ENCODE assay signal across 8 cellular contexts in the genomic region with DNA sequence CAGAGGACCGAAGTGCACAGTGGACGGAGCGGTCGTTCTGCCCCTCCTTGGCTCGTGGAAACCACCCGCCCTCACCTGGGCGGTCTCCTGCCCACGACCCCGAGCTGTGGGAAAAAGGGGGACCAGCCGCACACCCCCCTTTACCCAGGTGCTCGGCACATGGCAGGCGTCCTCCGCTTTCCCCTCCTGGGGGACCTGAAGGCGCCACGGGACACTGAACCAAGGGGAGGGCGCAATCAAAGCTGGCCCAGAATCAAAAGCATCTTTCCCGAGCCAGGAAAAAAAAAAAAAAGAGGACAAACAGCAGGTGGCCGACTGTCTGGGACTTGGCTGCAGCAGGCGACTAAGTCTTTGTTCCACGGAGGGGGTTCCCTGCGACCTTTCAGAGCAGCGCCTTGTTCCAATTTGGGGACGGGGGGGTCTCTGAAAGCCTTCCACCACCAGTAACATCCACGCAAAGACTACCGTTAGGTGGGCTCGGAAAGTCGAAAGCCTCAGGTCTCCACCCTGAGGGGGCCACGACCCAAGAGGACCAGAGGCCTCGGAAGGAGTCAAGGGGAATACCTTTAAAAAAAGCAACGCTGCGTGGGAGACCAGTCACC. TPM values are rescaled to one million over a fixed set of nuclear protein-coding genes. Genes with fewer than 3 reads are reported as not detected.
DNase-seq lines count a peak whose midpoint lies in the region; ATAC-seq and TF ChIP-seq lines count a peak whose summit lies in the region.

No MANE protein-coding gene starts in this region.

- POLR2A ChIA-PET in CD4-positive, alpha-beta memory T cell (lab: Charles Lee; ENCODE audit: partially characterized antibody) = interaction anchor here (4.8 to 4.9 kb wide), 2 partner anchors 14 to 60 kb away, joined by 51 to 86 read pairs; a partner anchor contains a TSS
- POLR2A ChIA-PET in IMR-90 (lab: Charles Lee; ENCODE audit: unreplicated experiment) = no interaction called here

- H3K9ac ChIP-seq in IMR-90 (ENCODE audit: low read depth, low read length) = peak overlapping the region; percentile 95
- H3K9ac ChIP-seq in skeletal muscle tissue (ENCODE audit: low read depth in 1 of 3, low read length in 3 of 3) = peak overlapping the region; percentile 90 to 95 (median 94)

- H4K91ac ChIP-seq in IMR-90 (ENCODE audit: insufficient read depth, low read depth, low read length) = peak overlapping the region; percentile 91

- peak overlapping the region; percentile 93 for H3K4me2 ChIP-seq in IMR-90 (ENCODE audit: low read depth, low read length)

- H3K36me3 ChIP-seq in CD4-positive, alpha-beta memory T cell (ENCODE audit: insufficient read depth, low read length) = no peaks in the 10 kb centered on the region
- H3K36me3 ChIP-seq in IMR-90 (ENCODE audit: control insufficient read depth, insufficient read depth, low read length) (peaks cover 6% of the 10 kb centered on the region), right atrium auricular region (peaks cover 4% of the 10 kb centered on the region), skeletal muscle tissue (ENCODE audit: control insufficient read depth in 3 of 3, insufficient read depth in 3 of 3, low read length in 3 of 3) (peaks cover 6 to 7% (median 7%) of the 10 kb centered on the region in 3 donors)

- no peak for TF ChIP-seq RAD21 in IMR-90 (IDR thresholded peaks at IDR 0.05; ENCODE audit: low read length)

- H3K9me1 ChIP-seq in IMR-90 (ENCODE audit: insufficient read depth, low read length) = peaks cover 10% of the 10 kb centered on the region; the same call in 1 of the 2 replicates

- H3K27ac Mint-ChIP-seq in CD4-positive, alpha-beta memory T cell = peak overlapping the region; percentile 88 to 96 (median 92)
- H3K27ac Mint-ChIP-seq in activated CD8-positive, alpha-beta memory T cell treated with anti-CD3 and anti-CD28 coated beads, Interleukin-2, amount 10 ng/mL, durations not matched to agents 7 days and 5 days = peak overlapping the region; percentile 89

- peaks cover 35% of the 10 kb centered on the region for H4K20me1 ChIP-seq in IMR-90 (ENCODE audit: insufficient read depth, low read length)

- no peak overlapping the region; the same call in 1 of the 2 replicates for H3K18ac ChIP-seq in IMR-90 (ENCODE audit: low read depth, low read length)

- H2AFZ ChIP-seq in IMR-90 (replicated peaks; ENCODE audit: low read length, poor library complexity) = peak overlapping the region; percentile 91

- no peaks in the 10 kb centered on the region for H3K9me3 ChIP-seq in CD4-positive, alpha-beta memory T cell (ENCODE audit: control insufficient read depth in 1 of 2, low read length in 2 of 2)
- H3K9me3 ChIP-seq in IMR-90 (ENCODE audit: control insufficient read depth, insufficient read depth, low read length) = no peaks in the 10 kb centered on the region
- H3K9me3 ChIP-seq in right atrium auricular region = no peaks in the 10 kb centered on the region
- H3K9me3 ChIP-seq in skeletal muscle tissue (ENCODE audit: control insufficient read depth in 3 of 3, low read length in 3 of 3) = no peaks in the 10 kb centered on the region

- H2AK9ac ChIP-seq in IMR-90 (replicated peaks; ENCODE audit: low read depth, low read length, poor library complexity) = peak overlapping the region; percentile 100

- peak overlapping the region; percentile 58 for H4K5ac ChIP-seq in IMR-90 (ENCODE audit: low read depth, low read length)

- peak overlapping the region; percentile 97 for H3K4ac ChIP-seq in IMR-90 (ENCODE audit: low read depth, low read length)

- in situ Hi-C loops in IMR-90 (cut with MboI; ENCODE audit: low sequenced_read_pairs) = no loop called here

- peak overlapping the region; percentile 78 for H2BK5ac ChIP-seq in IMR-90 (ENCODE audit: low read depth, low read length, poor library complexity, severe bottlenecking)

- no TSS peak for BruUV-seq in IMR-90 (replicated peaks; lab: Mats Ljungman, UMichigan)

- peak overlapping the region; percentile 96 for H2AK5ac ChIP-seq in IMR-90 (ENCODE audit: low read depth, low read length)

- H3K9me3 Mint-ChIP-seq in CD4-positive, alpha-beta memory T cell = no peaks in the 10 kb centered on the region
- no peaks in the 10 kb centered on the region for H3K9me3 Mint-ChIP-seq in activated CD8-positive, alpha-beta memory T cell treated with anti-CD3 and anti-CD28 coated beads, Interleukin-2, amount 10 ng/mL, durations not matched to agents 7 days and 5 days (ENCODE audit: low read depth)

- intact Hi-C loops in CD4-positive, alpha-beta memory T cell (cut with micrococcal nuclease) = loop anchor here (1.0 to 5.0 kb wide), 5 partner anchors 14 to 221 kb away; a partner anchor contains a TSS
- intact Hi-C loops in IMR-90 (cut with micrococcal nuclease) = no loop called here

- H3K36me3 Mint-ChIP-seq in CD4-positive, alpha-beta memory T cell = peaks cover 0 to 8% of the 10 kb centered on the region in 2 donors
- peaks cover 4% of the 10 kb centered on the region for H3K36me3 Mint-ChIP-seq in activated CD8-positive, alpha-beta memory T cell treated with anti-CD3 and anti-CD28 coated beads, Interleukin-2, amount 10 ng/mL, durations not matched to agents 7 days and 5 days

- dilution Hi-C loops in IMR-90 (cut with HindIII; ENCODE audit: low sequenced_read_pairs, unreplicated experiment) = no loop called here

- peak overlapping the region; percentile 88 for H3K27ac ChIP-seq in CD4-positive, alpha-beta memory T cell (ENCODE audit: low read depth, low read length)
- H3K27ac ChIP-seq in IMR-90 (ENCODE audit: insufficient read depth, low read length) = peak overlapping the region; percentile 81
- H3K27ac ChIP-seq in right atrium auricular region = peak overlapping the region; percentile 86 to 96
- peak overlapping the region; percentile 84 for H3K27ac ChIP-seq in skeletal muscle tissue (ENCODE audit: low read depth, low read length)

- H3K4me3 Mint-ChIP-seq in CD4-positive, alpha-beta memory T cell = peak overlapping the region; percentile 82 to 93 (median 88)
- peak overlapping the region; percentile 88 for H3K4me3 Mint-ChIP-seq in activated CD8-positive, alpha-beta memory T cell treated with anti-CD3 and anti-CD28 coated beads, Interleukin-2, amount 10 ng/mL, durations not matched to agents 7 days and 5 days

- no peak overlapping the region for H2BK120ac ChIP-seq in IMR-90 (ENCODE audit: low read depth, low read length)

- H3K4me1 ChIP-seq in CD4-positive, alpha-beta memory T cell (ENCODE audit: insufficient read depth, low read length) = peaks cover 24% of the 10 kb centered on the region
- H3K4me1 ChIP-seq in IMR-90 (ENCODE audit: control insufficient read depth, insufficient read depth, low read length) (peaks cover 11% of the 10 kb centered on the region), right atrium auricular region (peaks cover 0 to 34% of the 10 kb centered on the region in 2 donors), skeletal muscle tissue (ENCODE audit: control insufficient read depth in 3 of 3, insufficient read depth in 3 of 3, low read length in 3 of 3) (peaks cover 14 to 38% (median 32%) of the 10 kb centered on the region in 3 donors)

- H3K56ac ChIP-seq in IMR-90 (ENCODE audit: extremely low read depth, insufficient read depth, low read length) = peak overlapping the region; percentile 96

- no peaks in the 10 kb centered on the region for H3K27me3 ChIP-seq in CD4-positive, alpha-beta memory T cell (ENCODE audit: insufficient read depth, low read length)
- H3K27me3 ChIP-seq in IMR-90 (ENCODE audit: control insufficient read depth, insufficient read depth, low read length) (no peaks in the 10 kb centered on the region), right atrium auricular region (no peaks in the 10 kb centered on the region), skeletal muscle tissue (ENCODE audit: control insufficient read depth in 3 of 3, insufficient read depth in 3 of 3, low read length in 3 of 3) (no peaks in the 10 kb centered on the region)

- no peak overlapping the region for H2BK20ac ChIP-seq in IMR-90 (ENCODE audit: low read depth, low read length)

- peak overlapping the region; percentile 30 to 86 for H3K4me3 ChIP-seq in CD4-positive, alpha-beta memory T cell (ENCODE audit: low read length in 2 of 2)
- H3K4me3 ChIP-seq in IMR-90 (ENCODE audit: insufficient read depth, low read depth, low read length) (peak overlapping the region; percentile 61), right atrium auricular region (peak overlapping the region; percentile 79 to 87), skeletal muscle tissue (ENCODE audit: low read length in 3 of 3) (peak overlapping the region; percentile 81 to 86 (median 85))

- no peak overlapping the region for H2BK15ac ChIP-seq in IMR-90 (ENCODE audit: low read depth, low read length)

- peak overlapping the region; percentile 86 for H3K23ac ChIP-seq in IMR-90 (ENCODE audit: low read depth, low read length)

- no peak for TF ChIP-seq CTCF in IMR-90 (conservative IDR thresholded peaks at IDR 0.05; ENCODE audit: low read depth, low read length)
- no peak for TF ChIP-seq CTCF in right atrium auricular region (IDR thresholded peaks at IDR 0.05)

- peak overlapping the region; percentile 97 to 100 for H4K8ac ChIP-seq in IMR-90 (ENCODE audit: low read depth in 2 of 2, low read length in 2 of 2)

- no peaks in the 10 kb centered on the region for H3K27me3 Mint-ChIP-seq in CD4-positive, alpha-beta memory T cell
- H3K27me3 Mint-ChIP-seq in activated CD8-positive, alpha-beta memory T cell treated with anti-CD3 and anti-CD28 coated beads, Interleukin-2, amount 10 ng/mL, durations not matched to agents 7 days and 5 days = no peaks in the 10 kb centered on the region

- CTCF ChIA-PET in CD4-positive, alpha-beta memory T cell (lab: Charles Lee; ENCODE audit: partially characterized antibody) = interaction anchor here (1.1 to 2.3 kb wide), 4 partner anchors 14 to 81 kb away, joined by 4 to 6 read pairs (median 5); a partner anchor contains a TSS
- CTCF ChIA-PET in IMR-90 (lab: Yijun Ruan, JAX) = interaction anchor here (0.7 kb wide), 1 partner anchor 33 kb away, joined by 3 read pairs; no protein-coding TSS in a partner anchor
- CTCF ChIA-PET in activated CD8-positive, alpha-beta memory T cell treated with anti-CD3 and anti-CD28 coated beads, Interleukin-2, amount 10 ng/mL, durations not matched to agents 7 days and 5 days (lab: Charles Lee) = interaction anchor here (0.6 to 2.9 kb wide), 11 partner anchors 10 to 245 kb away, joined by 3 to 11 read pairs (median 5); a partner anchor contains a TSS

- no peak for ATAC-seq in IMR-90 (ENCODE audit: low read depth)
- no peak for ATAC-seq in activated CD8-positive, alpha-beta memory T cell treated with anti-CD3 and anti-CD28 coated beads, Interleukin-2, amount 10 ng/mL, durations not matched to agents 7 days and 5 days

- peaks cover 8 to 61% of the 10 kb centered on the region in 2 experiments for H3K79me1 ChIP-seq in IMR-90 (ENCODE audit: low read depth in 1 of 2, low read length in 2 of 2)

- DNase-seq in CD4-positive, alpha-beta memory T cell = no peak
- no peak for DNase-seq in IMR-90
- DNase-seq in activated CD8-positive, alpha-beta memory T cell treated with anti-CD3 and anti-CD28 coated beads, Interleukin-2, amount 10 ng/mL, durations not matched to agents 7 days and 5 days = peak; percentile 47
- no peak for DNase-seq in right atrium auricular region (ENCODE audit: low spot score)
- no peak for DNase-seq in NCI-H526 (lab: John Stamatoyannopoulos, UW)
- DNase-seq in 8988T = no peak
- no peak for DNase-seq in mucosa of gallbladder (ENCODE audit: low spot score)

- 0% methylated on average over 1 of the region's 31 CpGs; no CpG with 5 or more reads in 1 of the 2 experiments for WGBS in IMR-90 (ENCODE audit: extremely low coverage in 2 of 2, insufficient read length in 1 of 2), 2 experiments

- peak overlapping the region; percentile 98 for H3K14ac ChIP-seq in IMR-90 (replicated peaks; ENCODE audit: low read depth, low read length)

- H3K4me1 Mint-ChIP-seq in CD4-positive, alpha-beta memory T cell = peaks cover 10 to 26% (median 15%) of the 10 kb centered on the region in 4 donors
- peaks cover 21% of the 10 kb centered on the region for H3K4me1 Mint-ChIP-seq in activated CD8-positive, alpha-beta memory T cell treated with anti-CD3 and anti-CD28 coated beads, Interleukin-2, amount 10 ng/mL, durations not matched to agents 7 days and 5 days

- no peak for TF ChIP-seq POLR2A in IMR-90 (IDR thresholded peaks at IDR 0.05; ENCODE audit: low read depth, low read length)

RNA-seq across cellular contexts. Expression of a gene that starts 1.1 kb away (rescaled TPM):
- 10 to 100 TPM; 56.9 to 62.8 TPM for total RNA-seq in CD4-positive, alpha-beta memory T cell
- 10 to 100 TPM in 1 of 2 donors, 1 to 10 TPM in 1; 3.9 to 12.2 TPM for polyA plus RNA-seq in CD4-positive, alpha-beta memory T cell
- total RNA-seq in IMR-90 (2012; rRNA removed) (42.5 and 47.5 TPM in 2 replicates), right atrium auricular region (10 to 100 TPM; 64.3 to 86.8 TPM), skeletal muscle tissue (51.7 TPM), mucosa of gallbladder (82.8 TPM)
- polyA plus RNA-seq in IMR-90 (2012; rRNA removed) = 66.3 and 79.9 TPM in 2 replicates
- polyA plus RNA-seq in IMR-90 (2012; cell fraction: cytosol; rRNA removed) = 48.0 and 72.2 TPM in 2 replicates
- polyA plus RNA-seq in IMR-90 (2012; cell fraction: nucleus; rRNA removed; ENCODE audit: low replicate concordance) = 121 and 247 TPM in 2 replicates
- total RNA-seq in activated CD8-positive, alpha-beta memory T cell treated with anti-CD3 and anti-CD28 coated beads, Interleukin-2, amount 10 ng/mL, durations not matched to agents 7 days and 5 days = 100 to 1,000 TPM in 1 of 2 experiments, 10 to 100 TPM in 1; 87.4 to 101 TPM

RNA-seq across cellular contexts. Expression of a gene that starts 13.7 kb away (rescaled TPM):
- 100 to 1,000 TPM; 157 to 158 TPM for total RNA-seq in CD4-positive, alpha-beta memory T cell
- polyA plus RNA-seq in CD4-positive, alpha-beta memory T cell = 100 to 1,000 TPM; 623 to 668 TPM
- total RNA-seq in IMR-90 (2012; rRNA removed) (22.8 and 29.2 TPM in 2 replicates), right atrium auricular region (100 to 1,000 TPM; 172 to 191 TPM), skeletal muscle tissue (82.5 TPM), mucosa of gallbladder (254 TPM)
- 177 and 248 TPM in 2 replicates for polyA plus RNA-seq in IMR-90 (2012; rRNA removed)
- polyA plus RNA-seq in IMR-90 (2012; cell fraction: cytosol; rRNA removed) = 116 and 122 TPM in 2 replicates
- polyA plus RNA-seq in IMR-90 (2012; cell fraction: nucleus; rRNA removed; ENCODE audit: low replicate concordance) = 35.8 and 42.4 TPM in 2 replicates
- 100 to 1,000 TPM; 192 to 196 TPM for total RNA-seq in activated CD8-positive, alpha-beta memory T cell treated with anti-CD3 and anti-CD28 coated beads, Interleukin-2, amount 10 ng/mL, durations not matched to agents 7 days and 5 days

RNA-seq across cellular contexts. Expression of a gene that starts 23.4 kb away (rescaled TPM):
- total RNA-seq in CD4-positive, alpha-beta memory T cell = 1 to 10 TPM; 4.5 to 4.9 TPM
- under 1 TPM in 1 of 2 donors, not detected in 1; 0.16 TPM for polyA plus RNA-seq in CD4-positive, alpha-beta memory T cell
- total RNA-seq in IMR-90 (2012; rRNA removed) (9.1 and 11.9 TPM in 2 replicates), right atrium auricular region (10 to 100 TPM in 1 of 2 donors, 1 to 10 TPM in 1; 7.5 to 17.0 TPM), skeletal muscle tissue (21.4 TPM), mucosa of gallbladder (58.6 TPM)
- 9.6 and 18.2 TPM in 2 replicates for polyA plus RNA-seq in IMR-90 (2012; rRNA removed)
- polyA plus RNA-seq in IMR-90 (2012; cell fraction: cytosol; rRNA removed) = 9.3 and 32.6 TPM in 2 replicates
- 7.9 and 22.2 TPM in 2 replicates for polyA plus RNA-seq in IMR-90 (2012; cell fraction: nucleus; rRNA removed; ENCODE audit: low replicate concordance)
- total RNA-seq in activated CD8-positive, alpha-beta memory T cell treated with anti-CD3 and anti-CD28 coated beads, Interleukin-2, amount 10 ng/mL, durations not matched to agents 7 days and 5 days = 1 to 10 TPM; 7.6 to 9.5 TPM
